Comparison of ENCODE assay signal across 29 cellular contexts in the genomic region with DNA sequence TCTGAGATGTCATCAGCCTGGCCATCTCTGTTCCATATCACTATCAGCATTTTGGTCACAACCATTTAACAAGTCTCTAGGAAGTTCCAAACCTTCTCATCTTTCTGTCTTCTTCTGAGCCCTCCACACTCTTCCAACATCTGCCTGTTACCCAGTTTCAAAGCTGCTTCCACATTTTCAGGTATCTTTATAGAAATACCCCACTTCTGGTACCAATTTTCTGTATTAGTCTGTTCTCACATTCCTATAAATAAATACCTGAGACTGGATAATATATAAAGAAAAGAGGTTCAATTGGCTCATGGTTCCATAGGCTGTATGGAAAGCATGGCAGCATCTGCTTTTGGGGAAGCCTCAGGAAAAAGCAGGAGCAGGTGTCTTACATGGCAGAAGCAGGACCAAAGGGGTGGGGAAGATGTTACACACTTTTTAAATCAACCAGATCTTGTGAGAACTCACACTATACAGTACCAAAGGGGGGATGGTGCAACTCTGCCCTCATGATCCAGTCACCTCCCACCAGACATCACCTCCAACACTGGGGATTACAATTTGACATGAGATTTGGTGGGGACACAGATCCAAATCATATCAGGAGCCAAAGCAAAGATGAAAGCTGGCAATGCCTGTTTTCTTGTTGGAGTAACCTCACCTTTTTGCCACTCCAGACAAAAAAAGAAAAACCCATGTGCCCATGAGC. TPM values are rescaled to one million over a fixed set of nuclear protein-coding genes. Genes with fewer than 3 reads are reported as not detected.
"Had no signal": no experiment of that assay in that cellular context is flagged by ENCODE, and none has a peak within 500 bp of the region (broad histone marks: within the 10 kb centered on the region; RNA-seq: fewer than 3 reads in every experiment).

No MANE protein-coding gene starts in this region.

- H3K4me3 ChIP-seq: esophagus muscularis mucosa, gastroesophageal sphincter, lower lobe of right lung, ovary, psoas muscle, sigmoid colon, testis, tibial artery, upper lobe of left lung had no signal

- H3K27me3 ChIP-seq: esophagus muscularis mucosa, foreskin keratinocyte, gastroesophageal sphincter, ovary, sigmoid colon, testis, tibial artery, upper lobe of left lung had no signal

- H3K27ac Mint-ChIP-seq: effector memory CD8-positive, alpha-beta T cell; immature natural killer cell; stimulated activated effector memory CD8-positive, alpha-beta T cell treated with anti-CD3 and anti-CD28 coated beads, Interleukin-12 subunit alpha, Interleukin-12 subunit beta, amount 100 ng/mL, for 72 hours had no signal

- H3K4me3 Mint-ChIP-seq: effector memory CD8-positive, alpha-beta T cell; immature natural killer cell; naive thymus-derived CD8-positive, alpha-beta T cell; stimulated activated effector memory CD8-positive, alpha-beta T cell treated with anti-CD3 and anti-CD28 coated beads, Interleukin-12 subunit alpha, Interleukin-12 subunit beta, amount 100 ng/mL, for 72 hours had no signal

- H3K4me1 ChIP-seq: esophagus muscularis mucosa, foreskin keratinocyte, gastroesophageal sphincter, lower lobe of right lung, psoas muscle, sigmoid colon, testis, upper lobe of left lung had no signal

- FAIRE-seq: keratinocyte, urothelium cell line had no signal

- DNase-seq: cortex of kidney; effector memory CD8-positive, alpha-beta T cell; foreskin keratinocyte; hypothalamus; immature natural killer cell; left ventricle myocardium superior; lower lobe of right lung; naive thymus-derived CD8-positive, alpha-beta T cell; occipital lobe; ovary; posterior cingulate gyrus; psoas muscle; right cardiac atrium; sigmoid colon; stimulated activated CD4-positive, alpha-beta T cell treated with anti-CD3 and anti-CD28 coated beads, Interleukin-2, amount 100 ng/mL, for 24 hours; stimulated activated CD4-positive, alpha-beta T cell treated with anti-CD3 and anti-CD28 coated beads, Interleukin-4, amount 100 ng/mL, for 24 hours; stimulated activated naive CD8-positive, alpha-beta T cell treated with anti-CD3 and anti-CD28 coated beads, Interleukin-15, Interleukin-2, amounts not matched to agents 100 U/mL and 50 U/mL, for 24 hours; substantia nigra; testis; tibial artery; upper lobe of left lung had no signal

- H3K9me3 ChIP-seq: ovary, testis had no signal

- H3K27me3 Mint-ChIP-seq: effector memory CD8-positive, alpha-beta T cell; naive thymus-derived CD8-positive, alpha-beta T cell had no signal

- ATAC-seq: effector memory CD8-positive, alpha-beta T cell; foreskin keratinocyte; gastroesophageal sphincter; left ventricle myocardium superior; lower lobe of right lung; naive thymus-derived CD8-positive, alpha-beta T cell; psoas muscle; right cardiac atrium; stimulated activated effector memory CD8-positive, alpha-beta T cell treated with anti-CD3 and anti-CD28 coated beads, Interleukin-12 subunit alpha, Interleukin-12 subunit beta, amount 100 ng/mL, for 72 hours; stimulated activated naive CD8-positive, alpha-beta T cell treated with anti-CD3 and anti-CD28 coated beads, Interleukin-15, Interleukin-2, amounts not matched to agents 100 U/mL and 50 U/mL, for 24 hours had no signal

- H3K27ac ChIP-seq: esophagus muscularis mucosa, foreskin keratinocyte, gastroesophageal sphincter, lower lobe of right lung, ovary, psoas muscle, sigmoid colon, testis, tibial artery, upper lobe of left lung had no signal

- H3K36me3 ChIP-seq: ovary, sigmoid colon had no signal

RNA-seq across cellular contexts. Expression of a gene that starts 46.9 kb away (rescaled TPM):
- total RNA-seq: fibroblast of lung, left ventricle myocardium superior, lower lobe of right lung, mesenteric fat pad, myocyte, psoas muscle, upper lobe of left lung had no signal
